23 cellular contexts compared by ENCODE assay signal in the genomic region with DNA sequence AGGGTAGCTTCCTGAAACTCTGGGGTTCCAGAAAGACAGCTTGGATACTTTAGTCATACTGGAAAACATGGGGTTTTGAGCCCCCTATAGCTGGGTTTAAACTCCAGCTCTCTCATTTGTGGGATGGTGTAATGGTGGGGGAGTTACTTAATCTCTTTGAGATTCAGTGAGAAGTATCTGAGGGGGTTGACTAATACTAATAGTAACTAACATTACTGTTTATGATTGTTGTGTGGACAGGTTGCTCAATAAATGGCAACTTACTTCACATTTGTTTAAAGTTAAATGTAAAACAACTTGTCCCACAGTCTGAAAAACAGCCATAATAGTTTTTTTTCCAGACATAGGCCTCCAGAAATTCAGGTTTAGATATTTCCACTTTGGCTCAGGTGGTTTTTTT. TPM values are rescaled to one million over a fixed set of nuclear protein-coding genes. Genes with fewer than 3 reads are reported as not detected.
DNase-seq lines count a peak whose midpoint lies in the region; ATAC-seq, FAIRE-seq and TF ChIP-seq lines count a peak whose summit lies in the region.
"Had no signal": no experiment of that assay in that cellular context is flagged by ENCODE, and none has a peak within 500 bp of the region (broad histone marks: within the 10 kb centered on the region; RNA-seq: fewer than 3 reads in every experiment).

No MANE protein-coding gene starts in this region.

- H2BK120ac ChIP-seq in IMR-90 (ENCODE audit: low read depth, low read length), result no peak overlapping the region

- TF ChIP-seq POLR2A in IMR-90 (IDR thresholded peaks at IDR 0.05; ENCODE audit: low read depth, low read length) (no peak), K562 (conservative IDR thresholded peaks at IDR 0.05) (no peak), spleen (IDR thresholded peaks at IDR 0.05) (no peak)

- H3K14ac ChIP-seq in IMR-90 (replicated peaks; ENCODE audit: low read depth, low read length), result no peak overlapping the region

- H3K36me3 ChIP-seq in IMR-90 (ENCODE audit: control insufficient read depth, insufficient read depth, low read length), result no peaks in the 10 kb centered on the region
- H3K36me3 ChIP-seq in K562 (ENCODE audit: control insufficient read depth, insufficient read depth, low read length), result no peaks in the 10 kb centered on the region
- no peaks in the 10 kb centered on the region for H3K36me3 ChIP-seq in neural progenitor cell
- no peaks in the 10 kb centered on the region for H3K36me3 ChIP-seq in spleen
- H3K36me3 ChIP-seq: BLaER1 treated with 17β-estradiol and CSF1 and Interleukin-3, amounts not matched to agents 10 nM and 100 nM had no signal

- CTCF ChIA-PET in IMR-90 (lab: Yijun Ruan, JAX) (interaction anchor here (1.1 kb wide), 1 partner anchor 10 kb away, joined by 3 read pairs; no protein-coding TSS in a partner anchor), K562 (lab: Yijun Ruan, JAX; ENCODE audit: low intra/inter-chr PET ratio) (interaction anchor here (0.6 kb wide), 1 partner anchor 19 kb away, joined by 5 read pairs; no protein-coding TSS in a partner anchor)

- H2AFZ ChIP-seq in IMR-90 (replicated peaks; ENCODE audit: low read length, poor library complexity), result no peak overlapping the region
- peak overlapping the region; percentile 66 for H2AFZ ChIP-seq in K562 (ENCODE audit: low read depth, low read length)
- H2AFZ ChIP-seq in neural progenitor cell (replicated peaks), result peak overlapping the region; percentile 24

- dilution Hi-C loops in IMR-90 (cut with HindIII; ENCODE audit: low sequenced_read_pairs, unreplicated experiment), result no loop called here

- no peaks in the 10 kb centered on the region for H4K20me1 ChIP-seq in IMR-90 (ENCODE audit: insufficient read depth, low read length)
- no peaks in the 10 kb centered on the region for H4K20me1 ChIP-seq in K562 (replicated peaks; ENCODE audit: control insufficient read depth, insufficient read depth, low read length)
- H4K20me1 ChIP-seq in neural progenitor cell (ENCODE audit: low read depth), result no peaks in the 10 kb centered on the region
- H4K20me1 ChIP-seq: BLaER1 treated with 17β-estradiol and CSF1 and Interleukin-3, amounts not matched to agents 10 nM and 100 nM had no signal

- H4K5ac ChIP-seq in IMR-90 (ENCODE audit: low read depth, low read length), result no peak overlapping the region

- H3K4me1 Mint-ChIP-seq in neural progenitor cell, result peaks cover 2% of the 10 kb centered on the region

- H2BK5ac ChIP-seq in IMR-90 (ENCODE audit: low read depth, low read length, poor library complexity, severe bottlenecking), result no peak overlapping the region

- no peak overlapping the region for H3K23ac ChIP-seq in IMR-90 (ENCODE audit: low read depth, low read length)

- no peak for TF ChIP-seq CTCF in IMR-90 (conservative IDR thresholded peaks at IDR 0.05; ENCODE audit: low read depth, low read length)
- TF ChIP-seq CTCF in K562 (IDR thresholded peaks at IDR 0.05 in 2 of 3, conservative IDR thresholded peaks at IDR 0.05 in 1 of 3; ENCODE audit: insufficient read depth in 2 of 3, low read depth in 1 of 3, low read length in 3 of 3), result no peak
- TF ChIP-seq CTCF in neural progenitor cell (IDR thresholded peaks at IDR 0.05), result no peak
- no peak for TF ChIP-seq CTCF in spleen (IDR thresholded peaks at IDR 0.05 in 8 of 11, conservative IDR thresholded peaks at IDR 0.05 in 3 of 11)

- no peak for FAIRE-seq in K562 (lab: Jason Lieb, UNC)
- FAIRE-seq: A549 had no signal

- TF ChIP-seq EP300 in K562 (IDR thresholded peaks at IDR 0.05; ENCODE audit: low read length), result no peak

- no peak overlapping the region for H3K4me3 Mint-ChIP-seq in neural progenitor cell
- H3K4me3 Mint-ChIP-seq: CD8-positive, alpha-beta memory T cell had no signal

- H2BK20ac ChIP-seq in IMR-90 (ENCODE audit: low read depth, low read length), result no peak overlapping the region

- H3K4me3 ChIP-seq in IMR-90 (ENCODE audit: insufficient read depth, low read depth, low read length), result no peak overlapping the region
- H3K4me3 ChIP-seq in K562, result no peak overlapping the region
- no peak overlapping the region for H3K4me3 ChIP-seq in neural progenitor cell
- H3K4me3 ChIP-seq in spleen, result no peak overlapping the region
- H3K4me3 ChIP-seq: A549; BLaER1 treated with 17β-estradiol and CSF1 and Interleukin-3, amounts not matched to agents 10 nM and 100 nM had no signal

- POLR2A ChIA-PET in IMR-90 (lab: Charles Lee; ENCODE audit: unreplicated experiment), result no interaction called here
- POLR2A ChIA-PET in K562 (lab: Yijun Ruan, JAX), result interaction anchor here (0.6 kb wide), 1 partner anchor 10 kb away, joined by 3 read pairs; no protein-coding TSS in a partner anchor

- H3K36me3 Mint-ChIP-seq in neural progenitor cell, result no peaks in the 10 kb centered on the region

- H2AK5ac ChIP-seq in IMR-90 (ENCODE audit: low read depth, low read length), result no peak overlapping the region

- no peak overlapping the region for H3K18ac ChIP-seq in IMR-90 (ENCODE audit: low read depth, low read length)

- in situ Hi-C loops in IMR-90 (cut with MboI; ENCODE audit: low sequenced_read_pairs) (no loop called here), K562 (cut with MboI) (no loop called here), ACHN (cut with HindIII; ENCODE audit: low pct_ligation_motif_present, low pct_unique_long_range_greater_than_20kb, low sequenced_read_pairs) (no loop called here)

- H3K27me3 Mint-ChIP-seq in neural progenitor cell (ENCODE audit: insufficient read depth, low read depth), result no peaks in the 10 kb centered on the region
- H3K27me3 Mint-ChIP-seq: CD8-positive, alpha-beta memory T cell had no signal

- H3K4me2 ChIP-seq in IMR-90 (ENCODE audit: low read depth, low read length), result no peak overlapping the region
- H3K4me2 ChIP-seq in K562 (ENCODE audit: insufficient read depth, low read length), result no peak overlapping the region
- no peak overlapping the region for H3K4me2 ChIP-seq in neural progenitor cell
- H3K4me2 ChIP-seq: A549; BLaER1 treated with 17β-estradiol and CSF1 and Interleukin-3, amounts not matched to agents 10 nM and 100 nM had no signal

- no peak for ATAC-seq in IMR-90 (ENCODE audit: low read depth)
- ATAC-seq in K562, result no peak
- ATAC-seq: A549, PC-3 had no signal

- no peak overlapping the region for H2BK15ac ChIP-seq in IMR-90 (ENCODE audit: low read depth, low read length)

- no peak overlapping the region for H2AK9ac ChIP-seq in IMR-90 (replicated peaks; ENCODE audit: low read depth, low read length, poor library complexity)

- H3K79me2 ChIP-seq in K562 (ENCODE audit: control insufficient read depth, insufficient read depth, low read length), result no peaks in the 10 kb centered on the region
- H3K79me2 ChIP-seq in neural progenitor cell (ENCODE audit: low read depth), result peaks cover 3% of the 10 kb centered on the region

- no peaks in the 10 kb centered on the region for H3K9me3 Mint-ChIP-seq in neural progenitor cell
- H3K9me3 Mint-ChIP-seq: CD8-positive, alpha-beta memory T cell had no signal

- H3K27me3 ChIP-seq in IMR-90 (ENCODE audit: control insufficient read depth, insufficient read depth, low read length) (no peaks in the 10 kb centered on the region), K562 (ENCODE audit: control insufficient read depth in 2 of 2, insufficient read depth in 2 of 2, low read length in 2 of 2) (no peaks in the 10 kb centered on the region), neural progenitor cell (no peaks in the 10 kb centered on the region), spleen (replicated peaks in 1 of 7) (no peaks in the 10 kb centered on the region)
- H3K27me3 ChIP-seq: BLaER1 treated with 17β-estradiol and CSF1 and Interleukin-3, amounts not matched to agents 10 nM and 100 nM had no signal

- no TSS peak for BruUV-seq in IMR-90 (replicated peaks; lab: Mats Ljungman, UMichigan)
- BruUV-seq in K562 (replicated peaks; lab: Mats Ljungman, UMichigan), result no TSS peak

- no peak overlapping the region for H3K4ac ChIP-seq in IMR-90 (ENCODE audit: low read depth, low read length)

- H3K56ac ChIP-seq in IMR-90 (ENCODE audit: extremely low read depth, insufficient read depth, low read length), result no peak overlapping the region

- peaks cover 17% of the 10 kb centered on the region for H3F3A ChIP-seq in neural progenitor cell (ENCODE audit: low read depth)

- H3K4me1 ChIP-seq in IMR-90 (ENCODE audit: control insufficient read depth, insufficient read depth, low read length), result no peaks in the 10 kb centered on the region
- no peaks in the 10 kb centered on the region; a peak in 1 of 5 replicates for H3K4me1 ChIP-seq in K562 (replicated peaks in 1 of 2; ENCODE audit: control insufficient read depth in 2 of 2, insufficient read depth in 2 of 2, low read length in 2 of 2)
- peaks cover 5% of the 10 kb centered on the region for H3K4me1 ChIP-seq in neural progenitor cell
- H3K4me1 ChIP-seq in spleen, result peaks cover 0 to 7% (median 5%) of the 10 kb centered on the region in 6 donors
- H3K4me1 ChIP-seq: A549 had no signal

- DNase-seq in CD1c-positive myeloid dendritic cell (ENCODE audit: extremely low spot score) (peak; percentile 29), IMR-90 (peak; percentile 10), K562 (ENCODE audit: extremely low read depth in 1 of 4, low spot score in 3 of 4) (no peak), neural progenitor cell (ENCODE audit: low spot score) (no peak), GM03348 (ENCODE audit: low spot score) (no peak), spleen (no peak), NCI-H524 treated with DMSO at 0.1 percent for 48 hours (lab: John Stamatoyannopoulos, UW) (no peak), ACHN (no peak)
- DNase-seq: CD8-positive, alpha-beta memory T cell; DMS53; HCEC 1CT; MV-4-11; NCI-H1417; NCI-H187; NCI-H2107; NCI-H510A; NCI-H774; PC-3; RPMI8226; SHP77 treated with DMSO at 0.1 percent for 48 hours; SW 1271 had no signal

- no peak overlapping the region for H4K91ac ChIP-seq in IMR-90 (ENCODE audit: insufficient read depth, low read depth, low read length)

- no peak overlapping the region for H3K27ac Mint-ChIP-seq in neural progenitor cell

- no peak overlapping the region for H4K8ac ChIP-seq in IMR-90 (ENCODE audit: low read depth in 2 of 2, low read length in 2 of 2)

- H3K9me3 ChIP-seq in IMR-90 (ENCODE audit: control insufficient read depth, insufficient read depth, low read length) (no peaks in the 10 kb centered on the region), K562 (replicated peaks; ENCODE audit: control insufficient read depth, insufficient read depth, low read depth, low read length) (no peaks in the 10 kb centered on the region), neural progenitor cell (ENCODE audit: low read depth) (no peaks in the 10 kb centered on the region), spleen (no peaks in the 10 kb centered on the region)
- H3K9me3 ChIP-seq: A549 had no signal

- H3K9ac ChIP-seq in IMR-90 (ENCODE audit: low read depth, low read length) (no peak overlapping the region), K562 (ENCODE audit: insufficient read depth in 1 of 2, low read depth in 2 of 2, low read length in 2 of 2) (no peak overlapping the region), neural progenitor cell (no peak overlapping the region)
- H3K9ac ChIP-seq: BLaER1 treated with 17β-estradiol and CSF1 and Interleukin-3, amounts not matched to agents 10 nM and 100 nM had no signal

- intact Hi-C loops in IMR-90 (cut with micrococcal nuclease), result no loop called here
- intact Hi-C loops in K562 (cut with micrococcal nuclease), result no loop called here
- intact Hi-C loops in spleen (cut with DNase I; ENCODE audit: low total_unique reads), result no loop called here

- H3K79me1 ChIP-seq in IMR-90 (ENCODE audit: low read depth in 1 of 2, low read length in 2 of 2), result no peaks in the 10 kb centered on the region

- H3K27ac ChIP-seq in IMR-90 (ENCODE audit: insufficient read depth, low read length) (no peak overlapping the region), K562 (ENCODE audit: extremely low read depth, low read depth, low read length) (peak overlapping the region; percentile 24; the same call in 1 of the 3 replicates), neural progenitor cell (no peak overlapping the region), spleen (no peak overlapping the region)
- H3K27ac ChIP-seq: A549; BLaER1 treated with 17β-estradiol and CSF1 and Interleukin-3, amounts not matched to agents 10 nM and 100 nM had no signal

- TF ChIP-seq RAD21 in IMR-90 (IDR thresholded peaks at IDR 0.05; ENCODE audit: low read length), result no peak
- TF ChIP-seq RAD21 in K562 (CRISPR knock-in tag; conservative IDR thresholded peaks at IDR 0.05 in 1 of 2, IDR thresholded peaks at IDR 0.05 in 1 of 2), result no peak

- no peaks in the 10 kb centered on the region for H3K9me1 ChIP-seq in IMR-90 (ENCODE audit: insufficient read depth, low read length)
- no peaks in the 10 kb centered on the region for H3K9me1 ChIP-seq in K562 (ENCODE audit: control insufficient read depth, insufficient read depth, low read length)

RNA-seq across cellular contexts. Expression of gene SUZ12, which starts 5.0 kb away (rescaled TPM):
- total RNA-seq in IMR-90 (2012; rRNA removed) (12.2 and 18.6 TPM in 2 replicates), K562 (2014; rRNA removed) (16.9 and 22.2 TPM in 2 replicates), K562 (2014; rRNA removed; fragmentation: Illumina TruSeq; extraction: Trizol) (64.3 and 73.2 TPM in 2 replicates), K562 (2015; rRNA removed; fragmentation: Illumina TruSeq; extraction: Trizol) (52.4 and 56.4 TPM in 2 replicates), K562 (2021) (45.6 and 48.3 TPM in 2 replicates), neural progenitor cell (ENCODE audit: low replicate concordance) (32.8 and 58.8 TPM in 2 replicates), spleen (10 to 100 TPM; 29.1 to 38.7 (median 30.7) TPM)
- polyA plus RNA-seq in IMR-90 (2012; rRNA removed) (9.9 and 12.3 TPM in 2 replicates), K562 (2011; rRNA removed) (22.3 and 47.2 TPM in 2 replicates), K562 (2014; fragmentation: Illumina TruSeq; extraction: Trizol) (50.4 and 59.7 TPM in 2 replicates), K562 (2014; fragmentation: Nextera tagmentation; extraction: Ambion mirVana) (10 to 100 TPM; 19.5 to 21.9 TPM), K562 (2014; rRNA removed) (33.3 and 34.1 TPM in 2 replicates), spleen (10 to 100 TPM; 14.9 to 18.4 (median 15.5) TPM)
- 1.4 and 1.9 TPM in 2 replicates for polyA plus RNA-seq in IMR-90 (2012; cell fraction: cytosol; rRNA removed)
- polyA plus RNA-seq in IMR-90 (2012; cell fraction: nucleus; rRNA removed; ENCODE audit: low replicate concordance), result 1.4 and 13.4 TPM in 2 replicates
- 25.3 and 93.4 TPM in 2 replicates for total RNA-seq in K562 (2011; cell fraction: chromatin; rRNA removed; ENCODE audit: low replicate concordance)
- 17.5 and 19.6 TPM in 2 replicates for total RNA-seq in K562 (2011; cell fraction: nucleolus; rRNA removed)
- 36.7 and 56.3 TPM in 2 replicates for total RNA-seq in K562 (2011; cell fraction: nucleoplasm; rRNA removed)
- 7.2 and 8.9 TPM in 2 replicates for polyA plus RNA-seq in K562 (2011; cell fraction: cytosol; rRNA removed)
- 17.9 and 19.5 TPM in 2 replicates for polyA plus RNA-seq in K562 (2011; cell fraction: nucleus; rRNA removed)
- polyA plus RNA-seq in K562 (2012), result 32.1 and 33.4 TPM in 2 replicates
- 39.5 and 51.7 TPM in 2 replicates for polyA minus RNA-seq in K562 (2011; rRNA and poly(A)+ RNA removed)
- 14.1 and 29.7 TPM in 2 replicates for polyA minus RNA-seq in K562 (2011; cell fraction: cytosol; rRNA and poly(A)+ RNA removed)
- polyA minus RNA-seq in K562 (2011; cell fraction: nucleus; rRNA and poly(A)+ RNA removed), result 9.3 and 12.0 TPM in 2 replicates

RNA-seq across cellular contexts. Expression of gene UTP6, which starts 30.3 kb away (rescaled TPM):
- total RNA-seq in IMR-90 (2012; rRNA removed) (29.9 and 53.3 TPM in 2 replicates), K562 (2014; rRNA removed) (70.4 and 78.3 TPM in 2 replicates), K562 (2014; rRNA removed; fragmentation: Illumina TruSeq; extraction: Trizol) (136 and 190 TPM in 2 replicates), K562 (2015; rRNA removed; fragmentation: Illumina TruSeq; extraction: Trizol) (85.8 and 107 TPM in 2 replicates), K562 (2021) (156 and 160 TPM in 2 replicates), neural progenitor cell (ENCODE audit: low replicate concordance) (44.8 and 70.1 TPM in 2 replicates), spleen (10 to 100 TPM; 38.0 to 75.2 (median 51.4) TPM)
- polyA plus RNA-seq in IMR-90 (2012; rRNA removed) (24.4 and 32.4 TPM in 2 replicates), K562 (2011; rRNA removed) (53.8 and 122 TPM in 2 replicates), K562 (2014; fragmentation: Illumina TruSeq; extraction: Trizol) (93.2 and 93.6 TPM in 2 replicates), K562 (2014; fragmentation: Nextera tagmentation; extraction: Ambion mirVana) (100 to 1,000 TPM; 204 to 330 TPM), K562 (2014; rRNA removed) (131 and 142 TPM in 2 replicates), spleen (100 to 1,000 TPM in 1 of 3 donors, 10 to 100 TPM in 2; 77.6 to 141 (median 87.0) TPM)
- 2.2 and 4.9 TPM in 2 replicates for polyA plus RNA-seq in IMR-90 (2012; cell fraction: cytosol; rRNA removed)
- polyA plus RNA-seq in IMR-90 (2012; cell fraction: nucleus; rRNA removed; ENCODE audit: low replicate concordance), result 5.3 and 43.5 TPM in 2 replicates
- total RNA-seq in K562 (2011; cell fraction: chromatin; rRNA removed; ENCODE audit: low replicate concordance), result 87.6 and 168 TPM in 2 replicates
- total RNA-seq in K562 (2011; cell fraction: nucleolus; rRNA removed), result 46.0 and 46.2 TPM in 2 replicates
- total RNA-seq in K562 (2011; cell fraction: nucleoplasm; rRNA removed), result 64.0 and 84.8 TPM in 2 replicates
- 6.9 and 14.5 TPM in 2 replicates for polyA plus RNA-seq in K562 (2011; cell fraction: cytosol; rRNA removed)
- polyA plus RNA-seq in K562 (2011; cell fraction: nucleus; rRNA removed), result 29.7 and 32.9 TPM in 2 replicates
- polyA plus RNA-seq in K562 (2012), result 75.6 and 127 TPM in 2 replicates
- polyA minus RNA-seq in K562 (2011; rRNA and poly(A)+ RNA removed), result 43.9 and 58.6 TPM in 2 replicates
- 16.8 and 34.3 TPM in 2 replicates for polyA minus RNA-seq in K562 (2011; cell fraction: cytosol; rRNA and poly(A)+ RNA removed)
- polyA minus RNA-seq in K562 (2011; cell fraction: nucleus; rRNA and poly(A)+ RNA removed), result 12.1 and 13.9 TPM in 2 replicates

Comparison
In these comparisons a context has a peak if more than half of its experiments do, and no peak if none do; other contexts are left out.
1. DNase-seq: peak in CD1c-positive myeloid dendritic cell (single experiment) and IMR-90 (single experiment); none in K562 (0 of 4), neural progenitor cell (single experiment), GM03348 (single experiment), spleen (single experiment), NCI-H524 treated with DMSO at 0.1 percent for 48 hours (single experiment) and ACHN (single experiment).